Comparison of ENCODE assay signal across 24 cellular contexts in the genomic region with DNA sequence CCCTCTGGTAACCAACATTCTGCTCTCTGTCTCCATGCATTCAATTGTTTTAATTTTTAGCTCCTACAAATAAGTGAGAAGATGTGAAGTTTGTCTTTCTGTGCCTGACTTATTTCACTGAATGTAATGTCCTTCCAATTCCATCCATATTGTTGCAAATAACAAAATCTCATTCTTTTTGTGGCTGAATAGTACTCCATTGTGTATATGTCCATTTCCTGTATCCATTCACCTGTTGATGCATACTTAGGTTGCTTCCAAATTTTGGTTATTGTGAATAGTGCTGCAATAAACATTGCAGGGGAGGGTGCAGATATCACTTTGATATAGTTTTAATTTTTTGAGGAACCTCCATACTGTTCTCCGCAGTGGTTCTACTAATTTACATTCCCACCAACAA.
"Had no signal": no experiment of that assay in that cellular context is flagged by ENCODE, and none has a peak within 500 bp of the region (broad histone marks: within the 10 kb centered on the region; RNA-seq: fewer than 3 reads in every experiment).

No MANE protein-coding gene starts in this region.

- H3K36me3 ChIP-seq: uterus had no signal

- H3K9me3 ChIP-seq: testis, thyroid gland had no signal

- H3K27ac ChIP-seq: stomach, suprapubic skin, testis, thoracic aorta, thyroid gland, tibial artery, tibial nerve, transverse colon, upper lobe of left lung, upper lobe of right lung, uterus, vagina had no signal

- DNase-seq: stimulated activated CD4-positive, alpha-beta T cell treated with anti-CD3 and anti-CD28 coated beads, Interleukin-2, amount 100 ng/mL, for 48 hours; stimulated activated CD4-positive, alpha-beta T cell treated with anti-CD3 and anti-CD28 coated beads, Interleukin-4, amount 100 ng/mL, for 1 hour; stimulated activated CD4-positive, alpha-beta T cell treated with anti-CD3 and anti-CD28 coated beads, Interleukin-4, amount 100 ng/mL, for 24 hours; stimulated activated CD4-positive, alpha-beta T cell treated with anti-CD3 and anti-CD28 coated beads, Interleukin-4, amount 100 ng/mL, for 4 hours; stimulated activated CD8-positive, alpha-beta memory T cell treated with anti-CD3 and anti-CD28 coated beads, Interleukin-4, amount 100 ng/mL, for 48 hours; stimulated activated naive B cell treated with anti-CD40 and anti-IgM and Interleukin-4, amounts not matched to agents 10 μg/mL and 1 μg/mL and 100 μg/mL, for 72 hours; stimulated activated naive CD4-positive, alpha-beta T cell; stimulated activated naive CD4-positive, alpha-beta T cell treated with Interleukin-2 at 50 U/mL for 16 hours; stimulated activated naive CD8-positive, alpha-beta T cell treated with anti-CD3 and anti-CD28 coated beads, Interleukin-15, amount 100 ng/mL, for 72 hours; stimulated activated naive CD8-positive, alpha-beta T cell treated with anti-CD3 and anti-CD28 coated beads, Interleukin-15, Interleukin-2, amounts not matched to agents 100 U/mL and 50 U/mL, for 24 hours; stomach; substantia nigra; testis; thyroid gland; tibial artery; transverse colon; trophoblast cell; upper lobe of left lung; upper lobe of right lung; uterus had no signal

- H3K4me3 ChIP-seq: stomach, suprapubic skin, testis, thoracic aorta, thyroid gland, tibial artery, tibial nerve, transverse colon, upper lobe of left lung, upper lobe of right lung, uterus, vagina had no signal

- H3K4me1 ChIP-seq: testis, upper lobe of right lung, uterus had no signal
